Comparison of ENCODE assay signal across 11 cellular contexts in the genomic region with DNA sequence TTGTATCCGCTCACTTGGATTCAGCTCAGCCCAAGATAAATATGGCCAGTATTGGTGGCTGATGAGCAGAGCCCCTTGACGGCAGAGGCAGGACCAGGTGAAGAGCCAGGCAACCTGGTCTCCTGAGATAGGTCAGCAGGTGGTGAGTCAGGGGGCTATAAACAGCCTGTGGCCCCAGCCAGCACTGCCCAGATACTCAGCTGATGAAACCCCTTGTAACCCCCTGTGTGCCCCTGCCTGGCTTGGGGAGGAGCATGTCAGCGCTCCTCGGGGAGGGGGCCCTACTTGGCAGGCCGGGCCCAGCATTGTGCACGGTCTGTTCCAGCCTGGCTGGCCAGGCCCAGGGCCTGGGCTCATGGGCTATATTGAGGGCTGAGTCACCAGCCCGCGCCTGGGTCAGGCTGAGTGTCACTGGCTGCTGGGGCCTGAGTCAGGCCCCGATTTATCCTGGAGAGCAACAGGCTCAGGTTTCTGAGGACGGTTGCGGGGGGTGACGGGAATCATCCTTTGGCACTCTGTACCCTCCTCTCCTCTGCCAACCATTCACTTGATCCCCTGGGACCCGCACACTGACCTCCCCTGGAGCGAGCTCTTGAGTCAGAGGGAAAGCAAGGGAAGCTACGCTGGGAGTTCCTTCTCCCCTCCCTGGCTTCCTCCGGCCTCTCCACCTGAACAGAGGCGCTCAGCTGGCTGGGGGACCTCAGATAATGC. TPM values are rescaled to one million over a fixed set of nuclear protein-coding genes. Genes with fewer than 3 reads are reported as not detected.
A peak's percentile ranks its signal among the peaks of the same experiment; 100 is the strongest.
DNase-seq lines count a peak whose midpoint lies in the region; TF ChIP-seq lines count a peak whose summit lies in the region.
"Had no signal": no experiment of that assay in that cellular context is flagged by ENCODE, and none has a peak within 500 bp of the region (broad histone marks: within the 10 kb centered on the region; RNA-seq: fewer than 3 reads in every experiment).

No MANE protein-coding gene starts in this region.

- H3K27ac ChIP-seq in SJCRH30: peak overlapping the region; percentile 58

- H3K4me3 ChIP-seq in SJCRH30 (peak overlapping the region; percentile 17), fibroblast of villous mesenchyme (ENCODE audit: low read depth, low read length) (no peak overlapping the region)

- TF ChIP-seq CTCF in fibroblast of villous mesenchyme (IDR thresholded peaks at IDR 0.05; ENCODE audit: insufficient read depth, low read depth, low read length) (no peak), progenitor cell of endocrine pancreas (IDR thresholded peaks at IDR 0.05; ENCODE audit: unreplicated experiment) (no peak)

- no peaks in the 10 kb centered on the region for H3K36me3 Mint-ChIP-seq in progenitor cell of endocrine pancreas (ENCODE audit: insufficient read depth)

- H3K9me3 ChIP-seq in SJCRH30 (replicated peaks): no peaks in the 10 kb centered on the region

- no peaks in the 10 kb centered on the region for H3K9me3 Mint-ChIP-seq in progenitor cell of endocrine pancreas (ENCODE audit: low read depth)

- no peak overlapping the region for H3K4me3 Mint-ChIP-seq in progenitor cell of endocrine pancreas (ENCODE audit: low read depth)

- peak overlapping the region; percentile 73 for H3K27ac Mint-ChIP-seq in progenitor cell of endocrine pancreas

- peak; percentile 85 for DNase-seq in EL
- peak; percentile 77 to 80 for DNase-seq in SJCRH30
- DNase-seq in fibroblast of villous mesenchyme (ENCODE audit: low read depth): peak; percentile 61
- DNase-seq in progenitor cell of endocrine pancreas (ENCODE audit: low spot score, unreplicated experiment): no peak
- no peak for DNase-seq in NCI-H2081 (lab: John Stamatoyannopoulos, UW)
- DNase-seq in pons (ENCODE audit: low spot score): no peak
- no peak for DNase-seq in putamen (ENCODE audit: low spot score)
- DNase-seq in ecto neural progenitor cell (ENCODE audit: low spot score): no peak
- DNase-seq: DMS153; stimulated activated CD4-positive, alpha-beta T cell treated with anti-CD3 and anti-CD28 coated beads, Interleukin-12 subunit alpha, Interleukin-12 subunit beta, amount 100 ng/mL, for 4 hours had no signal

- H3K4me1 Mint-ChIP-seq in progenitor cell of endocrine pancreas (ENCODE audit: low read depth): peaks cover 13% of the 10 kb centered on the region

- peaks cover 38% of the 10 kb centered on the region for H3K27me3 Mint-ChIP-seq in progenitor cell of endocrine pancreas

- no peaks in the 10 kb centered on the region for H3K27me3 ChIP-seq in SJCRH30

- H3K4me1 ChIP-seq in SJCRH30: peaks cover 25% of the 10 kb centered on the region

- H3K36me3 ChIP-seq in SJCRH30: peaks cover 3% of the 10 kb centered on the region; the same call in 1 of the 2 replicates

RNA-seq across cellular contexts. Expression of a gene that starts 2.8 kb away (rescaled TPM):
- total RNA-seq in SJCRH30 (2014; rRNA removed; shearing (Covaris generic)): 158 and 172 TPM in 2 replicates
- total RNA-seq in fibroblast of villous mesenchyme: 185 and 202 TPM in 2 replicates
- 6.9 and 11.7 TPM in 2 replicates for total RNA-seq in progenitor cell of endocrine pancreas

RNA-seq across cellular contexts. Expression of a gene that starts 35.3 kb away (rescaled TPM):
- total RNA-seq in SJCRH30 (2014; rRNA removed; shearing (Covaris generic)): 95.8 and 115 TPM in 2 replicates
- 73.1 and 82.5 TPM in 2 replicates for total RNA-seq in fibroblast of villous mesenchyme
- total RNA-seq in progenitor cell of endocrine pancreas: 119 and 124 TPM in 2 replicates

RNA-seq across cellular contexts. Expression of a gene that starts 35.6 kb away (rescaled TPM):
- 11.8 and 16.5 TPM in 2 replicates for total RNA-seq in SJCRH30 (2014; rRNA removed; shearing (Covaris generic))
- 9.9 and 10.6 TPM in 2 replicates for total RNA-seq in fibroblast of villous mesenchyme
- 66.3 and 74.2 TPM in 2 replicates for total RNA-seq in progenitor cell of endocrine pancreas

RNA-seq across cellular contexts. Expression of a gene that starts 51.8 kb away (rescaled TPM):
- total RNA-seq in SJCRH30 (2014; rRNA removed; shearing (Covaris generic)): not detected in 2 replicates
- total RNA-seq in fibroblast of villous mesenchyme: not detected in 2 replicates
- total RNA-seq in progenitor cell of endocrine pancreas: not detected in 2 replicates
- total RNA-seq: urinary bladder had no signal

Comparison
In these comparisons a context has a peak if more than half of its experiments do, and no peak if none do; other contexts are left out.
1. DNase-seq: peak in EL (single experiment), SJCRH30 (2 of 2) and fibroblast of villous mesenchyme (single experiment); none in progenitor cell of endocrine pancreas (single experiment), NCI-H2081 (0 of 2), pons (single experiment), putamen (single experiment) and ecto neural progenitor cell (single experiment).
2. RNA of a gene that starts 2.8 kb away (total RNA-seq): 185 to 202 TPM in fibroblast of villous mesenchyme and 158 to 172 TPM in SJCRH30; 6.9 to 11.7 TPM in progenitor cell of endocrine pancreas; every median in the first group is over 10 times any median in the second.